In genomic region chr3:30598663-30599545, GRCh38 we compare ENCODE assay signal across 13 cellular contexts. TPM values are rescaled to one million over a fixed set of nuclear protein-coding genes. Genes with fewer than 3 reads are reported as not detected.
DNase-seq lines count a peak whose midpoint lies in the region; ATAC-seq and TF ChIP-seq lines count a peak whose summit lies in the region.
"Had no signal": no experiment of that assay in that cellular context is flagged by ENCODE, and none has a peak within 500 bp of the region (broad histone marks: within the 10 kb centered on the region; RNA-seq: fewer than 3 reads in every experiment).

No MANE protein-coding gene starts in this region.

- H3K79me2 ChIP-seq in HCT116 (ENCODE audit: insufficient read depth, low read length), result no peaks in the 10 kb centered on the region

- no peak for ATAC-seq in HCT116
- peak; percentile 72 for ATAC-seq in activated B cell treated with CpG ODN at 0.5 μM for 24 hours (ENCODE audit: low read depth)
- ATAC-seq in lower lobe of right lung, result no peak
- no peak for ATAC-seq in GM21390 (IDR thresholded peaks at IDR 0.05; ENCODE audit: unreplicated experiment)
- ATAC-seq: natural killer cell had no signal

- DNase-seq in HCT116 (ENCODE audit: low read depth, low spot score) (no peak), activated B cell treated with CpG ODN at 0.5 μM for 24 hours (no peak), lower lobe of right lung (no peak), AML-193 (lab: John Stamatoyannopoulos, UW) (no peak), GM20000 (ENCODE audit: low spot score) (no peak)
- DNase-seq in stimulated activated naive CD4-positive, alpha-beta T cell treated with Interleukin-2 at 50 U/mL for 16 hours (lab: John Stamatoyannopoulos, UW), result no peak
- DNase-seq: natural killer cell, NCI-H1417, NCI-H446 treated with DMSO at 0.1 percent for 48 hours, retina had no signal

- no peaks in the 10 kb centered on the region for H3K36me3 Mint-ChIP-seq in activated B cell treated with CpG ODN at 0.5 μM for 24 hours (ENCODE audit: low read depth)

- RAD21 ChIA-PET in HCT116 (lab: Charles Lee; ENCODE audit: low non-redundant PET in 1 of 2, low total read pairs in 2 of 2, uncharacterized antibody in 2 of 2, unreplicated experiment in 2 of 2), result no interaction called here

- TF ChIP-seq RAD21 in HCT116 (IDR thresholded peaks at IDR 0.05; ENCODE audit: low read depth), result no peak

- CTCF ChIA-PET in HCT116 (lab: Charles Lee), result no interaction called here
- CTCF ChIA-PET in activated B cell treated with CpG ODN at 0.5 μM for 24 hours (lab: Charles Lee), result no interaction called here

- intact Hi-C loops in HCT116 (cut with micrococcal nuclease), result no loop called here
- intact Hi-C loops in activated B cell treated with CpG ODN at 0.5 μM for 24 hours (cut with micrococcal nuclease), result loop anchor here (2.0 kb wide), 1 partner anchor 16 kb away; no protein-coding TSS in a partner anchor
- intact Hi-C loops in lower lobe of right lung (cut with DNase I), result no loop called here

- TF ChIP-seq CTCF in HCT116 (IDR thresholded peaks at IDR 0.05 in 2 of 3, conservative IDR thresholded peaks at IDR 0.05 in 1 of 3; ENCODE audit: borderline replicate concordance in 1 of 3, insufficient read depth in 1 of 3, low read depth in 2 of 3, low read length in 2 of 3) (no peak), activated B cell treated with CpG ODN at 0.5 μM for 24 hours (IDR thresholded peaks at IDR 0.05) (no peak), lower lobe of right lung (IDR thresholded peaks at IDR 0.05) (no peak), GM20000 (IDR thresholded peaks at IDR 0.05; ENCODE audit: extremely low read depth, missing control alignments) (no peak)

- H3K9ac ChIP-seq in BLaER1 treated with 17β-estradiol and CSF1 and Interleukin-3, amounts not matched to agents 10 nM and 100 nM, result no peak overlapping the region
- no peak overlapping the region for H3K9ac ChIP-seq in HCT116 (ENCODE audit: low read length)

- peaks cover 49 to 70% (median 58%) of the 10 kb centered on the region in 10 experiments for H3K4me1 ChIP-seq in BLaER1 treated with 17β-estradiol and CSF1 and Interleukin-3, amounts not matched to agents 10 nM and 100 nM
- H3K4me1 ChIP-seq in HCT116 (ENCODE audit: control insufficient read depth in 1 of 2, insufficient read depth in 2 of 2, low read length in 2 of 2) (peaks cover 44 to 68% of the 10 kb centered on the region in 2 experiments), lower lobe of right lung (peaks cover 47% of the 10 kb centered on the region)

- H4K20me1 ChIP-seq in BLaER1 treated with 17β-estradiol and CSF1 and Interleukin-3, amounts not matched to agents 10 nM and 100 nM, result no peaks in the 10 kb centered on the region
- H4K20me1 ChIP-seq in HCT116 (ENCODE audit: insufficient read depth), result no peaks in the 10 kb centered on the region

- H3K27me3 ChIP-seq in BLaER1 treated with 17β-estradiol and CSF1 and Interleukin-3, amounts not matched to agents 10 nM and 100 nM, result no peaks in the 10 kb centered on the region
- no peaks in the 10 kb centered on the region for H3K27me3 ChIP-seq in HCT116 (ENCODE audit: insufficient read depth, low read length)
- no peaks in the 10 kb centered on the region for H3K27me3 ChIP-seq in lower lobe of right lung (ENCODE audit: low read depth)

- no peaks in the 10 kb centered on the region for H3K36me3 ChIP-seq in BLaER1 treated with 17β-estradiol and CSF1 and Interleukin-3, amounts not matched to agents 10 nM and 100 nM
- H3K36me3 ChIP-seq in HCT116 (ENCODE audit: control insufficient read depth in 1 of 2, insufficient read depth in 2 of 2, low read length in 2 of 2) (no peaks in the 10 kb centered on the region), lower lobe of right lung (no peaks in the 10 kb centered on the region)

- H3K27ac Mint-ChIP-seq in activated B cell treated with CpG ODN at 0.5 μM for 24 hours, result peak overlapping the region; percentile 86
- H3K27ac Mint-ChIP-seq: natural killer cell had no signal

- H3K4me1 Mint-ChIP-seq in activated B cell treated with CpG ODN at 0.5 μM for 24 hours, result peaks cover 61% of the 10 kb centered on the region

- peak overlapping the region in 3 of 11 experiments; percentile 9 to 61 (median 45); a peak in 5 of 22 replicates for H3K27ac ChIP-seq in BLaER1 treated with 17β-estradiol and CSF1 and Interleukin-3, amounts not matched to agents 10 nM and 100 nM
- H3K27ac ChIP-seq in HCT116 (ENCODE audit: low read depth, low read length) (peak overlapping the region; percentile 82; the same call in 1 of the 2 replicates), lower lobe of right lung (peak overlapping the region; percentile 18)
- H3K27ac ChIP-seq: C4-2B had no signal

- no peaks in the 10 kb centered on the region for H3K9me2 ChIP-seq in HCT116 (ENCODE audit: insufficient read depth)

- H3K4me2 ChIP-seq in BLaER1 treated with 17β-estradiol and CSF1 and Interleukin-3, amounts not matched to agents 10 nM and 100 nM, result peak overlapping the region; percentile 9 to 57 (median 44); a peak in 17 of 22 replicates
- H3K4me2 ChIP-seq in HCT116 (ENCODE audit: low read length), result peak overlapping the region; percentile 66; the same call in 1 of the 2 replicates

- H3K9me3 ChIP-seq in BLaER1 treated with 17β-estradiol and CSF1 and Interleukin-3, amounts not matched to agents 10 nM and 100 nM (replicated peaks in 1 of 11), result peaks cover 0 to 28% (median 17%) of the 10 kb centered on the region in 11 experiments; a peak in 17 of 22 replicates
- H3K9me3 ChIP-seq in HCT116 (ENCODE audit: control insufficient read depth in 1 of 2, insufficient read depth in 1 of 2, low read depth in 1 of 2, low read length in 2 of 2) (no peaks in the 10 kb centered on the region), lower lobe of right lung (no peaks in the 10 kb centered on the region)

- no peak for TF ChIP-seq POLR2A in HCT116 (IDR thresholded peaks at IDR 0.05; ENCODE audit: borderline replicate concordance, extremely low read depth, insufficient read depth, insufficient read length)

- BruUV-seq in HCT116 (replicated peaks; lab: Mats Ljungman, UMichigan), result no TSS peak

- no peaks in the 10 kb centered on the region for H3K9me3 Mint-ChIP-seq in activated B cell treated with CpG ODN at 0.5 μM for 24 hours
- H3K9me3 Mint-ChIP-seq: natural killer cell had no signal

- POLR2A ChIA-PET in HCT116 (lab: Charles Lee), result no interaction called here
- POLR2A ChIA-PET in activated B cell treated with CpG ODN at 0.5 μM for 24 hours (lab: Charles Lee), result interaction anchor here (0.6 to 2.9 kb wide), 3 partner anchors 7 to 14 kb away, joined by 3 to 9 read pairs (median 7); partner anchors contain the start of gene TGFBR2

- peak overlapping the region; percentile 10 for H2AFZ ChIP-seq in HCT116 (ENCODE audit: low read depth, low read length, poor library complexity, severe bottlenecking)

- H3K4me3 ChIP-seq in BLaER1 treated with 17β-estradiol and CSF1 and Interleukin-3, amounts not matched to agents 10 nM and 100 nM, result no peak overlapping the region
- H3K4me3 ChIP-seq in HCT116 (replicated peaks in 1 of 2; ENCODE audit: low read depth in 1 of 2, low read length in 2 of 2) (no peak overlapping the region), lower lobe of right lung (no peak overlapping the region)

- no peaks in the 10 kb centered on the region for H3K27me3 Mint-ChIP-seq in activated B cell treated with CpG ODN at 0.5 μM for 24 hours

- H3K4me3 Mint-ChIP-seq in activated B cell treated with CpG ODN at 0.5 μM for 24 hours, result peak overlapping the region; percentile 44
- H3K4me3 Mint-ChIP-seq: natural killer cell had no signal

TF ChIP-seq in HCT116, 20 proteins besides CTCF, POLR2A, EP300 and RAD21 (continues in another document):
- TF ChIP-seq, protein P1, sequence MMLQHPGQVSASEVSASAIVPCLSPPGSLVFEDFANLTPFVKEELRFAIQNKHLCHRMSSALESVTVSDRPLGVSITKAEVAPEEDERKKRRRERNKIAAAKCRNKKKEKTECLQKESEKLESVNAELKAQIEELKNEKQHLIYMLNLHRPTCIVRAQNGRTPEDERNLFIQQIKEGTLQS (IDR thresholded peaks at IDR 0.05), result no peak
- TF ChIP-seq, protein P2, sequence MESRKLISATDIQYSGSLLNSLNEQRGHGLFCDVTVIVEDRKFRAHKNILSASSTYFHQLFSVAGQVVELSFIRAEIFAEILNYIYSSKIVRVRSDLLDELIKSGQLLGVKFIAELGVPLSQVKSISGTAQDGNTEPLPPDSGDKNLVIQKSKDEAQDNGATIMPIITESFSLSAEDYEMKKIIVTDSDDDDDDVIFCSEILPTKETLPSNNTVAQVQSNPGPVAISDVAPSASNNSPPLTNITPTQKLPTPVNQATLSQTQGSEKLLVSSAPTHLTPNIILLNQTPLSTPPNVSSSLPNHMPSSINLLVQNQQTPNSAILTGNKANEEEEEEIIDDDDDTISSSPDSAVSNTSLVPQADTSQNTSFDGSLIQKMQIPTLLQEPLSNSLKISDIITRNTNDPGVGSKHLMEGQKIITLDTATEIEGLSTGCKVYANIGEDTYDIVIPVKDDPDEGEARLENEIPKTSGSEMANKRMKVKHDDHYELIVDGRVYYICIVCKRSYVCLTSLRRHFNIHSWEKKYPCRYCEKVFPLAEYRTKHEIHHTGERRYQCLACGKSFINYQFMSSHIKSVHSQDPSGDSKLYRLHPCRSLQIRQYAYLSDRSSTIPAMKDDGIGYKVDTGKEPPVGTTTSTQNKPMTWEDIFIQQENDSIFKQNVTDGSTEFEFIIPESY (IDR thresholded peaks at IDR 0.05; ENCODE audit: extremely low read depth, insufficient replicate concordance, low read length), result no peak
- TF ChIP-seq ZFX (IDR thresholded peaks at IDR 0.05) (no peak), SP1 (IDR thresholded peaks at IDR 0.05; ENCODE audit: low read depth) (no peak), YY1 (IDR thresholded peaks at IDR 0.05; ENCODE audit: extremely low read depth, insufficient replicate concordance, low read depth, low read length) (no peak), CBX3 (IDR thresholded peaks at IDR 0.05; ENCODE audit: low read depth) (no peak), FOSL1 (IDR thresholded peaks at IDR 0.05; ENCODE audit: low read depth) (no peak), EZH2 (IDR thresholded peaks at IDR 0.05) (no peak), TCF7L2 (IDR thresholded peaks at IDR 0.05; ENCODE audit: borderline replicate concordance, extremely low read depth, insufficient read depth, insufficient read length) (no peak), JUND (IDR thresholded peaks at IDR 0.05) (no peak), ZNF274 (IDR thresholded peaks at IDR 0.05; ENCODE audit: low read depth, low read length) (no peak), CEBPB (IDR thresholded peaks at IDR 0.05; ENCODE audit: low read depth) (no peak), EGR1 (IDR thresholded peaks at IDR 0.05; ENCODE audit: low read depth) (no peak), POLR2AphosphoS5 (IDR thresholded peaks at IDR 0.05; ENCODE audit: low read depth, low read length) (no peak), SIN3A (IDR thresholded peaks at IDR 0.05; ENCODE audit: low read depth) (no peak)

RNA-seq across cellular contexts. Expression of gene TGFBR2, which starts 7.5 kb away (rescaled TPM):
- 22.5 TPM for total RNA-seq in HCT116 (2021; ENCODE audit: unreplicated experiment)
- polyA plus RNA-seq in HCT116 (2012), result 8.1 and 8.9 TPM in 2 replicates
- total RNA-seq in activated B cell treated with CpG ODN at 0.5 μM for 24 hours, result 99.1 and 104 TPM in 2 replicates
- total RNA-seq in lower lobe of right lung, result 289 TPM
